13 cellular contexts compared by ENCODE assay signal in the genomic region with DNA sequence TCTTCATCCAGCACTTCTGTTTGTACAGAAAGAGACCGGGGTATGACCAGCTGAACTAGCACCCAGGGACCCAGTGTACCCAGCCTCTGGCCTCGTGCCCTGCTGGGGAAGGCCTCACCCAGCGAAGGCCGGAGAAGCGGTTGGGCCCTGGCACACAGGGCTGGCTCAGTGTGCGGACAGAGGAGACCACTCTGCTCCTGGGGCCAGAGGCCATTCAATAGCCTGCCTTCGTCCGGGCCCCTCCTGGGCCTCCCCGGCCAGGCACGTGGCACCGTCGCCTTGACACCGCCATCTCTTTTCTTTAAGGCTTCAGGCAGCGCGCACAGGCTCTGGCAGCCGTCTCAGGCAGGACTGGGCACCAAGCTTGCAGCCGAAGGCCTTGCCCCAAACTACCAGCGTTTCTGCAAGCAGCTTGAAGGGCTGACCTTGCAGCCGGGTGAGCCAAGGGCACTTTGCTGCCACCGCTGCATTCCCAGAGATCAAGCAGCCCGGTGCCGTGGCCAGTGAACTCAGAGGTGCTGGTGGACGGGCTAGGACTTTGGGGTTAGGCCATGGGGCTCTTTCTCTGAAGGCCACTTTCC. TPM values are rescaled to one million over a fixed set of nuclear protein-coding genes. Genes with fewer than 3 reads are reported as not detected.
DNase-seq lines count a peak whose midpoint lies in the region; TF ChIP-seq lines count a peak whose summit lies in the region.
"Had no signal": no experiment of that assay in that cellular context is flagged by ENCODE, and none has a peak within 500 bp of the region (broad histone marks: within the 10 kb centered on the region; RNA-seq: fewer than 3 reads in every experiment).

No MANE protein-coding gene starts in this region.

- H3K27me3 ChIP-seq in adipocyte (replicated peaks; ENCODE audit: control insufficient read depth, insufficient read depth, low read length): no peaks in the 10 kb centered on the region
- no peaks in the 10 kb centered on the region for H3K27me3 ChIP-seq in muscle layer of colon (ENCODE audit: control insufficient read depth in 1 of 2, insufficient read depth in 2 of 2, low read length in 2 of 2)

- H3K4me1 ChIP-seq in adipocyte (ENCODE audit: control insufficient read depth, insufficient read depth, low read length) (peaks cover 26% of the 10 kb centered on the region), muscle layer of colon (ENCODE audit: insufficient read depth, low read length) (peaks cover 16% of the 10 kb centered on the region)

- peak overlapping the region; percentile 24 for H3K9ac ChIP-seq in adipocyte (ENCODE audit: low read length)
- H3K9ac ChIP-seq in muscle layer of colon (ENCODE audit: low read length): no peak overlapping the region

- no peaks in the 10 kb centered on the region for H3K9me3 Mint-ChIP-seq in type B pancreatic cell
- H3K9me3 Mint-ChIP-seq: activated CD4-positive, alpha-beta memory T cell treated with anti-CD3 and anti-CD28 coated beads, Interleukin-2, amount 10 ng/mL, durations not matched to agents 7 days and 5 days; naive thymus-derived CD8-positive, alpha-beta T cell had no signal

- peak overlapping the region; percentile 78 for H3K27ac ChIP-seq in muscle layer of colon (ENCODE audit: low read depth, low read length)

- TF ChIP-seq CTCF in type B pancreatic cell (conservative IDR thresholded peaks at IDR 0.05): no peak

- DNase-seq in adipocyte (ENCODE audit: low read depth) (no peak), head of caudate nucleus (peak in 25 of 42 donors; percentile 15 to 83 (median 49)), type B pancreatic cell (ENCODE audit: extremely low spot score, unreplicated experiment) (no peak), HuH-7.5 (ENCODE audit: low spot score) (no peak), CD1c-positive myeloid dendritic cell (ENCODE audit: extremely low spot score) (no peak), NCI-H1930 (lab: John Stamatoyannopoulos, UW) (no peak), NCI-H2227 (lab: John Stamatoyannopoulos, UW; ENCODE audit: unreplicated experiment) (no peak)
- DNase-seq: activated CD4-positive, alpha-beta memory T cell treated with anti-CD3 and anti-CD28 coated beads, Interleukin-2, amount 10 ng/mL, durations not matched to agents 7 days and 5 days; activated naive CD4-positive, alpha-beta T cell treated with Interleukin-2 at 50 U/mL for 16 hours; naive thymus-derived CD8-positive, alpha-beta T cell; NCI-H82; T-helper 17 cell had no signal

- no peaks in the 10 kb centered on the region for H3K36me3 Mint-ChIP-seq in type B pancreatic cell
- H3K36me3 Mint-ChIP-seq: naive thymus-derived CD8-positive, alpha-beta T cell had no signal

- intact Hi-C loops in head of caudate nucleus (cut with DNase I): loop anchor here (10.0 kb wide), 2 partner anchors 126 to 616 kb away; no protein-coding TSS in a partner anchor

- H3K4me3 Mint-ChIP-seq in type B pancreatic cell: no peak overlapping the region
- H3K4me3 Mint-ChIP-seq: activated CD4-positive, alpha-beta memory T cell treated with anti-CD3 and anti-CD28 coated beads, Interleukin-2, amount 10 ng/mL, durations not matched to agents 7 days and 5 days; naive thymus-derived CD8-positive, alpha-beta T cell; T-helper 17 cell had no signal

- peaks cover 35% of the 10 kb centered on the region for H3K36me3 ChIP-seq in adipocyte (ENCODE audit: control insufficient read depth, insufficient read depth, low read length, severe bottlenecking)
- H3K36me3 ChIP-seq in muscle layer of colon (ENCODE audit: insufficient read depth, low read length): peaks cover 23% of the 10 kb centered on the region

- no peaks in the 10 kb centered on the region for H3K27me3 Mint-ChIP-seq in type B pancreatic cell
- H3K27me3 Mint-ChIP-seq: activated CD4-positive, alpha-beta memory T cell treated with anti-CD3 and anti-CD28 coated beads, Interleukin-2, amount 10 ng/mL, durations not matched to agents 7 days and 5 days; naive thymus-derived CD8-positive, alpha-beta T cell; T-helper 17 cell had no signal

- H3K9me3 ChIP-seq in adipocyte (ENCODE audit: control insufficient read depth, low read length) (no peaks in the 10 kb centered on the region), muscle layer of colon (ENCODE audit: low read length) (no peaks in the 10 kb centered on the region)

- peaks cover 5% of the 10 kb centered on the region for H3K4me1 Mint-ChIP-seq in type B pancreatic cell (ENCODE audit: unreplicated experiment)
- H3K4me1 Mint-ChIP-seq: naive thymus-derived CD8-positive, alpha-beta T cell had no signal

- no peak overlapping the region for H3K4me3 ChIP-seq in adipocyte (ENCODE audit: low read length)
- H3K4me3 ChIP-seq in muscle layer of colon (ENCODE audit: low read depth in 1 of 2, low read length in 2 of 2): no peak overlapping the region

- peak overlapping the region; percentile 56 for H3K27ac Mint-ChIP-seq in type B pancreatic cell
- H3K27ac Mint-ChIP-seq: activated CD4-positive, alpha-beta memory T cell treated with anti-CD3 and anti-CD28 coated beads, Interleukin-2, amount 10 ng/mL, durations not matched to agents 7 days and 5 days; T-helper 17 cell had no signal

RNA-seq across cellular contexts. Expression of a gene that starts 8.0 kb away (rescaled TPM):
- 91.2 and 138 TPM in 2 replicates for total RNA-seq in type B pancreatic cell (ENCODE audit: low replicate concordance)

RNA-seq across cellular contexts. Expression of a gene that starts 8.2 kb away (rescaled TPM):
- 38.6 and 46.6 TPM in 2 replicates for total RNA-seq in type B pancreatic cell (ENCODE audit: low replicate concordance)

RNA-seq across cellular contexts. Expression of a gene that starts 23.8 kb away (rescaled TPM):
- 17.4 and 17.5 TPM in 2 replicates for total RNA-seq in type B pancreatic cell (ENCODE audit: low replicate concordance)

RNA-seq across cellular contexts. Expression of a gene that starts 24.4 kb away (rescaled TPM):
- total RNA-seq in type B pancreatic cell (ENCODE audit: low replicate concordance): 18.6 and 22.1 TPM in 2 replicates

RNA-seq across cellular contexts. Expression of a gene that starts 35.6 kb away (rescaled TPM):
- 0.69 and 1.3 TPM in 2 replicates for total RNA-seq in type B pancreatic cell (ENCODE audit: low replicate concordance)

Comparison
In these comparisons a context has a peak if more than half of its experiments do, and no peak if none do; other contexts are left out.
1. DNase-seq: peak in head of caudate nucleus (25 of 42); none in adipocyte (single experiment), type B pancreatic cell (single experiment), HuH-7.5 (single experiment), CD1c-positive myeloid dendritic cell (single experiment), NCI-H1930 (0 of 2) and NCI-H2227 (single experiment).